ENCODE assay signal across 10 cellular contexts in the genomic region with DNA sequence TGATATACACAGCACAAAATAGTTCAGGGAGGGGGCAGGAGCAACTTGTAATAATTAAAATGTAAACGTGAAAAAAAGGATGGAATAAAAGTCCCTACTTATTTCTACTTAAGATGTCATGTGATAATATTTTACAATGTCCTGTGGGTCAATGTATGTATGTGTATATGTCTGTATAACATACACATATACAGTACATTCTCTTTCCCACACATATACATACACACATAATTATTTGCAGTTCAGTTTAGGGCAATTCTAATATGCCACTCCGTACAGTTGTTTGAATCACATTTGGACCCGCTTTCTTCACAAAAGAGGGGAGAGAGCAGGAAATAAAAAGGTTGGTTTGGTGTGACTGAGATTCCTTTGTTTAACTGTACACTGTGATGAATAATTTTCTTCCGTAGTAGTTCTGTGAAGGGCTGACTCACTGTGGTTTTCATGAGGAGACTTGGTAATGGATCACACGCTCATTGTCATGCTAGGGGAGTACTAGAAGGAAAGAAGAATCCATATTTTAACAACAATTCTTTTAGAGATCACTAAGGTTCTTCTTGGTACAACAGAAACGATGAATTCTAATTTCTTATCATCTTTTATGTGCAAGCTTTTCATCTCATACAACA. TPM values are rescaled to one million over a fixed set of nuclear protein-coding genes. Genes with fewer than 3 reads are reported as not detected.
A peak's percentile ranks its signal among the peaks of the same experiment; 100 is the strongest.
DNase-seq lines count a peak whose midpoint lies in the region; ATAC-seq and TF ChIP-seq lines count a peak whose summit lies in the region.
"Had no signal": no experiment of that assay in that cellular context is flagged by ENCODE, and none has a peak within 500 bp of the region (broad histone marks: within the 10 kb centered on the region; RNA-seq: fewer than 3 reads in every experiment).

No MANE protein-coding gene starts in this region.

- POLR2A ChIA-PET in PC-9 (lab: Charles Lee; ENCODE audit: unreplicated experiment): interaction anchor here (0.6 kb wide), 1 partner anchor 118 kb away, joined by 11 read pairs; no protein-coding TSS in a partner anchor

- H3K36me3 ChIP-seq in PC-9 (ENCODE audit: low read depth) (no peaks in the 10 kb centered on the region), smooth muscle cell (ENCODE audit: low read depth) (no peaks in the 10 kb centered on the region)

- intact Hi-C loops in PC-9 (cut with micrococcal nuclease; ENCODE audit: unreplicated experiment) (no loop called here), left cardiac atrium (cut with DNase I) (loop anchor here (10.0 kb wide), 2 partner anchors 435 to 745 kb away; no protein-coding TSS in a partner anchor)

- CTCF ChIA-PET in activated CD8-positive, alpha-beta memory T cell treated with anti-CD3 and anti-CD28 coated beads, Interleukin-2, amount 10 ng/mL, durations not matched to agents 7 days and 5 days (lab: Charles Lee): interaction anchor here (1.2 kb wide), 1 partner anchor 24 kb away, joined by 3 read pairs; no protein-coding TSS in a partner anchor
- CTCF ChIA-PET in PC-9 (lab: Charles Lee): no interaction called here

- peak overlapping the region; percentile 72 for H3K27ac Mint-ChIP-seq in activated CD8-positive, alpha-beta memory T cell treated with anti-CD3 and anti-CD28 coated beads, Interleukin-2, amount 10 ng/mL, durations not matched to agents 7 days and 5 days
- no peak overlapping the region for H3K27ac Mint-ChIP-seq in stimulated activated memory B cell treated with anti-CD40 and anti-IgM and Interleukin-4, amounts not matched to agents 10 μg/mL and 1 μg/mL and 100 μg/mL, for 72 hours

- H3K9me3 Mint-ChIP-seq in activated CD8-positive, alpha-beta memory T cell treated with anti-CD3 and anti-CD28 coated beads, Interleukin-2, amount 10 ng/mL, durations not matched to agents 7 days and 5 days (ENCODE audit: low read depth): no peaks in the 10 kb centered on the region
- no peaks in the 10 kb centered on the region for H3K9me3 Mint-ChIP-seq in stimulated activated memory B cell treated with anti-CD40 and anti-IgM and Interleukin-4, amounts not matched to agents 10 μg/mL and 1 μg/mL and 100 μg/mL, for 72 hours
- H3K9me3 Mint-ChIP-seq: CD14-positive monocyte had no signal

- H3K4me1 ChIP-seq in PC-9 (replicated peaks; ENCODE audit: insufficient read depth) (peaks cover 33% of the 10 kb centered on the region), smooth muscle cell (ENCODE audit: low read depth) (peaks cover 9% of the 10 kb centered on the region)

- ATAC-seq in activated CD8-positive, alpha-beta memory T cell treated with anti-CD3 and anti-CD28 coated beads, Interleukin-2, amount 10 ng/mL, durations not matched to agents 7 days and 5 days: peak; percentile 99
- no peak for ATAC-seq in stimulated activated memory B cell treated with anti-CD40 and anti-IgM and Interleukin-4, amounts not matched to agents 10 μg/mL and 1 μg/mL and 100 μg/mL, for 72 hours
- ATAC-seq in left cardiac atrium (no peak), HG03175 (IDR thresholded peaks at IDR 0.05; ENCODE audit: unreplicated experiment) (no peak)

- no TSS peak for BruUV-seq in PC-9 (replicated peaks; lab: Mats Ljungman, UMichigan)

- peaks cover 31% of the 10 kb centered on the region for H3K4me1 Mint-ChIP-seq in activated CD8-positive, alpha-beta memory T cell treated with anti-CD3 and anti-CD28 coated beads, Interleukin-2, amount 10 ng/mL, durations not matched to agents 7 days and 5 days
- no peaks in the 10 kb centered on the region for H3K4me1 Mint-ChIP-seq in stimulated activated memory B cell treated with anti-CD40 and anti-IgM and Interleukin-4, amounts not matched to agents 10 μg/mL and 1 μg/mL and 100 μg/mL, for 72 hours

- DNase-seq in activated CD8-positive, alpha-beta memory T cell treated with anti-CD3 and anti-CD28 coated beads, Interleukin-2, amount 10 ng/mL, durations not matched to agents 7 days and 5 days: peak; percentile 50
- no peak for DNase-seq in activated CD8-positive, alpha-beta memory T cell treated with anti-CD3 and anti-CD28 coated beads, Interleukin-2, amount 50 U/mL, for 4 hours
- DNase-seq in PC-9: peak; percentile 24 to 75
- peak; percentile 84 for DNase-seq in dermis blood vessel endothelial cell
- no peak for DNase-seq in smooth muscle cell (lab: John Stamatoyannopoulos, UW; ENCODE audit: unreplicated experiment)
- DNase-seq in left cardiac atrium: no peak
- DNase-seq: effector CD4-positive, alpha-beta T cell had no signal

- H3K4me3 Mint-ChIP-seq in activated CD8-positive, alpha-beta memory T cell treated with anti-CD3 and anti-CD28 coated beads, Interleukin-2, amount 10 ng/mL, durations not matched to agents 7 days and 5 days: no peak overlapping the region
- H3K4me3 Mint-ChIP-seq in stimulated activated memory B cell treated with anti-CD40 and anti-IgM and Interleukin-4, amounts not matched to agents 10 μg/mL and 1 μg/mL and 100 μg/mL, for 72 hours: no peak overlapping the region
- H3K4me3 Mint-ChIP-seq: CD14-positive monocyte had no signal

- H3K9me3 ChIP-seq in PC-9 (ENCODE audit: insufficient read depth, low read depth) (no peaks in the 10 kb centered on the region), smooth muscle cell (replicated peaks; ENCODE audit: low read depth) (no peaks in the 10 kb centered on the region)

- H3K27ac ChIP-seq in PC-9: peak overlapping the region; percentile 42
- peak overlapping the region; percentile 96 for H3K27ac ChIP-seq in smooth muscle cell (ENCODE audit: low read depth)

- peak overlapping the region; percentile 86 for H3K9ac ChIP-seq in smooth muscle cell (ENCODE audit: low read depth)

- H3K4me2 ChIP-seq in PC-9 (peak overlapping the region; percentile 24), smooth muscle cell (peak overlapping the region; percentile 64)

- no peaks in the 10 kb centered on the region for H3K9me2 ChIP-seq in PC-9 (ENCODE audit: insufficient read depth)

- 0 out of 2 replicates have a peak, but pooled peaks cover 10% of the 10 kb centered on the region for H3F3A ChIP-seq in PC-9 (ENCODE audit: insufficient read depth, low read depth)
- H3F3A ChIP-seq in smooth muscle cell (ENCODE audit: low read depth): no peaks in the 10 kb centered on the region

- no peak overlapping the region for H3K4me3 ChIP-seq in PC-9
- H3K4me3 ChIP-seq in smooth muscle cell: no peak overlapping the region

- WGBS in smooth muscle cell (ENCODE audit: low lambda C conversion rate): 45% methylated on average over 6 of the region's 6 CpGs

- H3K79me2 ChIP-seq in PC-9 (ENCODE audit: low read depth) (no peaks in the 10 kb centered on the region), smooth muscle cell (ENCODE audit: low read depth) (no peaks in the 10 kb centered on the region)

- no peak for TF ChIP-seq CTCF in PC-9 (conservative IDR thresholded peaks at IDR 0.05)
- TF ChIP-seq CTCF in smooth muscle cell (IDR thresholded peaks at IDR 0.05; ENCODE audit: borderline replicate concordance, insufficient read depth, poor library complexity, severe bottlenecking): no peak

- peaks cover 4% of the 10 kb centered on the region for H3K36me3 Mint-ChIP-seq in activated CD8-positive, alpha-beta memory T cell treated with anti-CD3 and anti-CD28 coated beads, Interleukin-2, amount 10 ng/mL, durations not matched to agents 7 days and 5 days
- H3K36me3 Mint-ChIP-seq in stimulated activated memory B cell treated with anti-CD40 and anti-IgM and Interleukin-4, amounts not matched to agents 10 μg/mL and 1 μg/mL and 100 μg/mL, for 72 hours: peaks cover 11% of the 10 kb centered on the region

- H3K27me3 ChIP-seq in PC-9 (ENCODE audit: insufficient read depth, low read depth) (no peaks in the 10 kb centered on the region), smooth muscle cell (ENCODE audit: low read depth) (no peaks in the 10 kb centered on the region)

- no peaks in the 10 kb centered on the region for H3K27me3 Mint-ChIP-seq in activated CD8-positive, alpha-beta memory T cell treated with anti-CD3 and anti-CD28 coated beads, Interleukin-2, amount 10 ng/mL, durations not matched to agents 7 days and 5 days
- H3K27me3 Mint-ChIP-seq in stimulated activated memory B cell treated with anti-CD40 and anti-IgM and Interleukin-4, amounts not matched to agents 10 μg/mL and 1 μg/mL and 100 μg/mL, for 72 hours: no peaks in the 10 kb centered on the region

- H4K20me1 ChIP-seq in PC-9 (ENCODE audit: insufficient read depth) (no peaks in the 10 kb centered on the region), smooth muscle cell (ENCODE audit: low read depth) (no peaks in the 10 kb centered on the region)

- no peak overlapping the region for H2AFZ ChIP-seq in PC-9
- peak overlapping the region; percentile 71 for H2AFZ ChIP-seq in smooth muscle cell (ENCODE audit: low read depth)

RNA-seq across cellular contexts. Expression of a gene that starts 26.2 kb away (rescaled TPM):
- not detected for total RNA-seq in activated CD8-positive, alpha-beta memory T cell treated with anti-CD3 and anti-CD28 coated beads, Interleukin-2, amount 10 ng/mL, durations not matched to agents 7 days and 5 days
- total RNA-seq in PC-9 (2021): not detected in 2 replicates
- total RNA-seq in dermis blood vessel endothelial cell: 0.37 TPM in 1 of 2 replicates, not detected in the other
- total RNA-seq in smooth muscle cell: not detected in 2 replicates
- not detected in 2 replicates for polyA plus RNA-seq in smooth muscle cell
- total RNA-seq in left cardiac atrium: not detected
- polyA plus RNA-seq: CD14-positive monocyte had no signal

Comparison
In these comparisons a context has a peak if more than half of its experiments do, and no peak if none do; other contexts are left out.
1. DNase-seq: peak in activated CD8-positive, alpha-beta memory T cell treated with anti-CD3 and anti-CD28 coated beads, Interleukin-2, amount 10 ng/mL, durations not matched to agents 7 days and 5 days (single experiment), PC-9 (2 of 2) and dermis blood vessel endothelial cell (single experiment); none in activated CD8-positive, alpha-beta memory T cell treated with anti-CD3 and anti-CD28 coated beads, Interleukin-2, amount 50 U/mL, for 4 hours (single experiment), smooth muscle cell (single experiment) and left cardiac atrium (single experiment).